ENCODE assay signal across 3 cellular contexts in genomic region chr15:88700716-88701115, GRCh38.
"Had no signal": no experiment of that assay in that cellular context is flagged by ENCODE, and none has a peak within 500 bp of the region (broad histone marks: within the 10 kb centered on the region; RNA-seq: fewer than 3 reads in every experiment).

No MANE protein-coding gene starts in this region.

- H3K4me3 ChIP-seq: GM23338 had no signal

- DNase-seq: H9, HCEC 1CT had no signal
